In genomic region chr21:37903396-37903795, GRCh38 we compare ENCODE assay signal across 36 cellular contexts.
"Had no signal": no experiment of that assay in that cellular context is flagged by ENCODE, and none has a peak within 500 bp of the region (broad histone marks: within the 10 kb centered on the region; RNA-seq: fewer than 3 reads in every experiment).

No MANE protein-coding gene starts in this region.

- H3K4me2 ChIP-seq: KMS-11 had no signal

- DNase-seq: Karpas-422, Kasumi-1, KBM-7, KG1, MG63, MM.1S, MV-4-11, NCI-H1048, NCI-H1092, NCI-H1092 treated with DMSO at 0.1 percent for 48 hours, NCI-H1105, NCI-H1105 treated with DMSO at 0.1 percent for 48 hours, NCI-H1417, NCI-H1436, NCI-H1436 treated with DMSO at 0.1 percent for 48 hours, NCI-H146, NCI-H1694, NCI-H1694 treated with DMSO at 0.1 percent for 48 hours, NCI-H187, NCI-H187 treated with DMSO at 0.1 percent for 48 hours, NCI-H1930, NCI-H2029, NCI-H2029 treated with DMSO at 0.1 percent for 48 hours, NCI-H2081, NCI-H2081 treated with DMSO at 0.1 percent for 48 hours, NCI-H2107, NCI-H2171, NCI-H2171 treated with DMSO at 0.1 percent for 48 hours, NCI-H2227 treated with DMSO at 0.1 percent for 48 hours, NCI-H226, NCI-H446, NCI-H446 treated with DMSO at 0.1 percent for 48 hours, NCI-H510A, NCI-H510A treated with DMSO at 0.1 percent for 48 hours, NCI-H524 had no signal

- H3K9me3 ChIP-seq: MG63 had no signal

- H3K36me3 ChIP-seq: MG63 had no signal

- H3K4me3 ChIP-seq: MG63 had no signal

- H3K27ac ChIP-seq: KMS-11 had no signal

- H3K9ac ChIP-seq: KMS-11 had no signal
